In the genomic region with DNA sequence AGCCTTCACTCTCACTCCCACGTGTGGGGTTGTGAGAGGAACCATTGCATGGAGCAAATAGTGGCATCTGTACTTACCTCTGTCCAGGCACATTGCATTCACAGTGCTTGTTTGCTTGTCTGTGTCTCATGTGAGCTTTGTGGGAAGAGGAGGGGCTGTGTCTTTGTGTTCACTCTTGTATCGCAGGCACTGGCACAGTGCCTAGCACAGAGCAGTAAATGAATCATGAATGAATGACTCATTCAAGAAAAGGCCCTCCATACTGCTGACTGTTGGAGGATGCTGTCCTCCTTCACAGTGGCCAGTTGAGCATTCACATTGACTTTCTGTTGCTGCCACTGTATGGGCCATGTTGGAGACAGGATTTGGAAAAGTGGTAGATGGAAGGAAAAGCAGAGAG, we compare ENCODE assay signal across 15 cellular contexts.
DNase-seq lines count a peak whose midpoint lies in the region; ATAC-seq and TF ChIP-seq lines count a peak whose summit lies in the region.
"Had no signal": no experiment of that assay in that cellular context is flagged by ENCODE, and none has a peak within 500 bp of the region (broad histone marks: within the 10 kb centered on the region; RNA-seq: fewer than 3 reads in every experiment).

No MANE protein-coding gene starts in this region.

- H3K27me3 ChIP-seq in WERI-Rb-1 (ENCODE audit: insufficient read depth, low read depth, severe bottlenecking): no peaks in the 10 kb centered on the region
- H3K27me3 ChIP-seq: pancreas had no signal

- peak; percentile 47 for ATAC-seq in HG03342 (IDR thresholded peaks at IDR 0.05; ENCODE audit: unreplicated experiment)
- ATAC-seq in HG03139 (IDR thresholded peaks at IDR 0.05; ENCODE audit: unreplicated experiment): no peak

- no peak for TF ChIP-seq CTCF in WERI-Rb-1 (IDR thresholded peaks at IDR 0.05; ENCODE audit: low read depth, low read length)

- DNase-seq in Caki2 (ENCODE audit: low read depth): peak; percentile 22
- DNase-seq in amniotic epithelial cell (ENCODE audit: low read depth): peak; percentile 1
- peak; percentile 88 for DNase-seq in kidney tubule cell (ENCODE audit: low spot score)
- no peak for DNase-seq in 8988T
- no peak for DNase-seq in WERI-Rb-1
- DNase-seq in stimulated activated CD4-positive, alpha-beta T cell treated with anti-CD3 and anti-CD28 coated beads, Interleukin-12 subunit alpha, Interleukin-12 subunit beta, amount 100 ng/mL, for 4 hours: no peak
- DNase-seq: activated CD4-positive, alpha-beta T cell treated with anti-CD3 and anti-CD28 coated beads for 4 hours; activated effector memory CD4-positive, alpha-beta T cell treated with Interleukin-2 at 50 U/mL for 16 hours; AML-193; DMS79 treated with DMSO at 0.1 percent for 48 hours; NCI-H82 had no signal

- H3K4me3 ChIP-seq in WERI-Rb-1 (ENCODE audit: low read depth, low read length): no peak overlapping the region
- H3K4me3 ChIP-seq: HAP-1, pancreas had no signal

- no peaks in the 10 kb centered on the region for H3K9me3 ChIP-seq in WERI-Rb-1 (ENCODE audit: severe bottlenecking)
- H3K9me3 ChIP-seq: HAP-1, pancreas had no signal

- no peaks in the 10 kb centered on the region for H3K36me3 ChIP-seq in WERI-Rb-1
- H3K36me3 ChIP-seq: HAP-1, pancreas had no signal

- in situ Hi-C loops in Caki2 (cut with HindIII; ENCODE audit: low pct_unique_long_range_greater_than_20kb, low sequenced_read_pairs): no loop called here

- no peak overlapping the region for H3K27ac ChIP-seq in WERI-Rb-1
- H3K27ac ChIP-seq: pancreas had no signal

Comparison
In these comparisons a context has a peak if more than half of its experiments do, and no peak if none do; other contexts are left out.
1. DNase-seq: peak in Caki2 (single experiment), amniotic epithelial cell (single experiment) and kidney tubule cell (single experiment); none in 8988T (single experiment), WERI-Rb-1 (single experiment) and stimulated activated CD4-positive, alpha-beta T cell treated with anti-CD3 and anti-CD28 coated beads, Interleukin-12 subunit alpha, Interleukin-12 subunit beta, amount 100 ng/mL, for 4 hours (single experiment).